Comparison of ENCODE assay signal across 1 cellular context in genomic region chr14:76812422-76813383, GRCh38.
TF ChIP-seq lines count a peak whose summit lies in the region.

TSS of gene ANGEL1 (minus strand) at chr14:76812882. CDS start at chr14:76812827, 55 bp downstream.

TF ChIP-seq in HepG2, 621 proteins besides CTCF, POLR2A, EP300 and RAD21 (continued from another document and continues in another):
- no peak; the same call in 1 of the 2 replicates for TF ChIP-seq FOXP4 (CRISPR knock-in tag; IDR thresholded peaks at IDR 0.05)
- TF ChIP-seq SMAD9 (CRISPR knock-in tag; IDR thresholded peaks at IDR 0.05), result no peak
- peak; percentile 8; the same call in 1 of the 2 replicates for TF ChIP-seq ZNF782 (CRISPR knock-in tag; IDR thresholded peaks at IDR 0.05; ENCODE audit: borderline replicate concordance)
- TF ChIP-seq ZNF841 (CRISPR knock-in tag; IDR thresholded peaks at IDR 0.05; ENCODE audit: borderline replicate concordance), result 0 out of 2 replicates have a peak, but pooled peaks have one; percentile 6
- TF ChIP-seq ELF4 (CRISPR knock-in tag; IDR thresholded peaks at IDR 0.05; ENCODE audit: borderline replicate concordance), result no peak
- TF ChIP-seq NFE2L2 (IDR thresholded peaks at IDR 0.05; ENCODE audit: low read length), result no peak
- peak; percentile 86; the same call in 1 of the 2 replicates for TF ChIP-seq ZKSCAN8 (CRISPR knock-in tag; IDR thresholded peaks at IDR 0.05; ENCODE audit: borderline replicate concordance)
- TF ChIP-seq DRAP1 (CRISPR knock-in tag; IDR thresholded peaks at IDR 0.05), result no peak
- no peak for TF ChIP-seq ZNF367 (CRISPR knock-in tag; IDR thresholded peaks at IDR 0.05; ENCODE audit: borderline replicate concordance)
- TF ChIP-seq SCMH1 (CRISPR knock-in tag; IDR thresholded peaks at IDR 0.05; ENCODE audit: borderline replicate concordance), result no peak
- peak; percentile 83 for TF ChIP-seq IRF9 (CRISPR knock-in tag; IDR thresholded peaks at IDR 0.05; ENCODE audit: borderline replicate concordance)
- no peak for TF ChIP-seq ZNF318 (CRISPR knock-in tag; IDR thresholded peaks at IDR 0.05)
- no peak for TF ChIP-seq SALL2 (CRISPR knock-in tag; IDR thresholded peaks at IDR 0.05)
- TF ChIP-seq ZXDC (CRISPR knock-in tag; IDR thresholded peaks at IDR 0.05), result 0 out of 2 replicates have a peak, but pooled peaks have one; percentile 79
- TF ChIP-seq ZFP62 (CRISPR knock-in tag; IDR thresholded peaks at IDR 0.05), result no peak
- TF ChIP-seq THAP7 (CRISPR knock-in tag; IDR thresholded peaks at IDR 0.05), result peak; percentile 98
- TF ChIP-seq RFXANK (CRISPR knock-in tag; IDR thresholded peaks at IDR 0.05), result 0 out of 2 replicates have a peak, but pooled peaks have one; percentile 38
- TF ChIP-seq ZGPAT (CRISPR knock-in tag; IDR thresholded peaks at IDR 0.05), result peak; percentile 91; the same call in 1 of the 2 replicates
- peak; percentile 90 for TF ChIP-seq HOXA3 (CRISPR knock-in tag; IDR thresholded peaks at IDR 0.05)
- peak; percentile 95 for TF ChIP-seq ARID4A (CRISPR knock-in tag; IDR thresholded peaks at IDR 0.05; ENCODE audit: borderline replicate concordance)
- no peak for TF ChIP-seq CCAR2 (optimal IDR thresholded peaks at IDR 0.05; ENCODE audit: low read depth, low read length)
- no peak for TF ChIP-seq ATF1 (CRISPR knock-in tag; IDR thresholded peaks at IDR 0.05)
- no peak for TF ChIP-seq ZNF484 (CRISPR knock-in tag; IDR thresholded peaks at IDR 0.05; ENCODE audit: borderline replicate concordance, low read depth)
- TF ChIP-seq MYPOP (CRISPR knock-in tag; IDR thresholded peaks at IDR 0.05), result peak; percentile 81; the same call in 1 of the 2 replicates
- TF ChIP-seq SNAPC5 (CRISPR knock-in tag; IDR thresholded peaks at IDR 0.05; ENCODE audit: borderline replicate concordance), result no peak
- no peak for TF ChIP-seq LCORL (IDR thresholded peaks at IDR 0.05)
- peak; percentile 63; the same call in 1 of the 2 replicates for TF ChIP-seq LCORL (CRISPR knock-in tag; IDR thresholded peaks at IDR 0.05)
- no peak for TF ChIP-seq THRA (CRISPR knock-in tag; IDR thresholded peaks at IDR 0.05; ENCODE audit: borderline replicate concordance)
- TF ChIP-seq ATAD3A (CRISPR knock-in tag; IDR thresholded peaks at IDR 0.05), result no peak
- no peak for TF ChIP-seq FOXJ3 (CRISPR knock-in tag; IDR thresholded peaks at IDR 0.05; ENCODE audit: borderline replicate concordance)
